8 cellular contexts compared by ENCODE assay signal in genomic region chr2:64652231-64653173, GRCh38. TPM values are rescaled to one million over a fixed set of nuclear protein-coding genes. Genes with fewer than 3 reads are reported as not detected.
DNase-seq lines count a peak whose midpoint lies in the region; ATAC-seq and TF ChIP-seq lines count a peak whose summit lies in the region.

No MANE protein-coding gene starts in this region.

- H3K9me3 ChIP-seq in right lobe of liver = no peaks in the 10 kb centered on the region
- no peaks in the 10 kb centered on the region for H3K9me3 ChIP-seq in testis

- TF ChIP-seq POLR2A in right lobe of liver (IDR thresholded peaks at IDR 0.05) (peak; percentile 47), testis (IDR thresholded peaks at IDR 0.05) (no peak)

- WGBS in right lobe of liver (ENCODE audit: insufficient coverage, low coverage, low lambda C conversion rate, missing lambda C conversion rate) = 0% methylated on average over 20 of the region's 21 CpGs
- 8 to 12% methylated on average over 21 of the region's 21 CpGs for WGBS in testis, 2 donors

- H3K36me3 ChIP-seq in right lobe of liver (no peaks in the 10 kb centered on the region), testis (ENCODE audit: low read depth, missing control alignments) (no peaks in the 10 kb centered on the region)

- H3K27me3 ChIP-seq in right lobe of liver (no peaks in the 10 kb centered on the region), testis (no peaks in the 10 kb centered on the region)

- H3K4me1 ChIP-seq in right lobe of liver (peaks cover 0 to 59% (median 14%) of the 10 kb centered on the region in 4 donors), testis (peaks cover 39% of the 10 kb centered on the region)

- TF ChIP-seq CTCF in right lobe of liver (IDR thresholded peaks at IDR 0.05) (no peak), testis (IDR thresholded peaks at IDR 0.05) (no peak)

- ATAC-seq in right lobe of liver (peak; percentile 15 to 32 (median 25)), HG02623 (IDR thresholded peaks at IDR 0.05; ENCODE audit: unreplicated experiment) (no peak), HG03571 (IDR thresholded peaks at IDR 0.05; ENCODE audit: unreplicated experiment) (no peak)

- H3K4me3 ChIP-seq in right lobe of liver = peak overlapping the region; percentile 49 to 88 (median 72)
- H3K4me3 ChIP-seq in testis = peak overlapping the region; percentile 98

- intact Hi-C loops in right lobe of liver (cut with DNase I) = no loop called here
- intact Hi-C loops in testis (cut with DNase I; ENCODE audit: low total_unique reads) = loop anchor here (5.0 kb wide), 2 partner anchors 100 to 115 kb away; no protein-coding TSS in a partner anchor

- DNase-seq in AG20443 (ENCODE audit: low spot score) = peak; percentile 33
- DNase-seq in HCEC 1CT = peak; percentile 82
- DNase-seq in RKO (ENCODE audit: low spot score) = peak; percentile 61
- DNase-seq in caudate nucleus (lab: John Stamatoyannopoulos, UW) = peak in 1 of 61 donors; percentile 12
- peak; percentile 53 to 78 (median 77) for DNase-seq in right lobe of liver
- DNase-seq in testis = peak; percentile 67

- H3K27ac ChIP-seq in caudate nucleus (ENCODE audit: low read depth, low read length) (peak overlapping the region; percentile 92), right lobe of liver (peak overlapping the region; percentile 96 to 99 (median 98)), testis (peak overlapping the region; percentile 99)

RNA-seq across cellular contexts. Expression of gene SERTAD2, which starts 1.2 kb away (rescaled TPM):
- total RNA-seq in right lobe of liver = 10 to 100 TPM in 2 of 6 experiments, 1 to 10 TPM in 4; 3.7 to 14.4 (median 8.4) TPM
- 10 to 100 TPM; 41.4 to 41.7 TPM for total RNA-seq in testis
- 24.8 TPM for polyA plus RNA-seq in testis (ENCODE audit: insufficient read depth, low read depth, low replicate concordance)

Comparison
In these comparisons a context has a peak if more than half of its experiments do, and no peak if none do; other contexts are left out.
1. ATAC-seq: peak in right lobe of liver (4 of 4); none in HG02623 (single experiment) and HG03571 (single experiment).
2. Peak in every context shown above with its lines, with median percentiles within 50 percentile points of each other: H3K27ac ChIP-seq.